In genomic region chr1:24109686-24110475, GRCh38 we compare ENCODE assay signal across 19 cellular contexts. TPM values are rescaled to one million over a fixed set of nuclear protein-coding genes. Genes with fewer than 3 reads are reported as not detected.
"Had no signal": no experiment of that assay in that cellular context is flagged by ENCODE, and none has a peak within 500 bp of the region (broad histone marks: within the 10 kb centered on the region; RNA-seq: fewer than 3 reads in every experiment).

No MANE protein-coding gene starts in this region.

- H3K27ac Mint-ChIP-seq: activated naive CD4-positive, alpha-beta T cell treated with anti-CD3 and anti-CD28 coated beads, Interleukin-2, amount 10 ng/mL, durations not matched to agents 7 days and 5 days; activated T-helper 17 cell treated with anti-CD3 and anti-CD28 coated beads, Interleukin-2, amount 50 U/mL, for 72 hours; natural killer cell; T-helper 1 cell treated with Interleukin-12 subunit alpha and Interleukin-12 subunit beta and Interleukin-4 antibody, amounts not matched to agents 30 μg/mL and 1 μg/mL, for 36 hours had no signal

- H3K9me3 ChIP-seq: adrenal gland, mucosa of descending colon, stomach had no signal

- H3K36me3 Mint-ChIP-seq: activated naive CD4-positive, alpha-beta T cell treated with anti-CD3 and anti-CD28 coated beads, Interleukin-2, amount 10 ng/mL, durations not matched to agents 7 days and 5 days; natural killer cell had no signal

- H3K9me3 Mint-ChIP-seq: activated naive CD4-positive, alpha-beta T cell treated with anti-CD3 and anti-CD28 coated beads, Interleukin-2, amount 10 ng/mL, durations not matched to agents 7 days and 5 days; activated T-helper 17 cell treated with anti-CD3 and anti-CD28 coated beads, Interleukin-2, amount 50 U/mL, for 72 hours; natural killer cell; T-helper 1 cell treated with Interleukin-12 subunit alpha and Interleukin-12 subunit beta and Interleukin-4 antibody, amounts not matched to agents 30 μg/mL and 1 μg/mL, for 36 hours had no signal

- H3K4me3 Mint-ChIP-seq: activated naive CD4-positive, alpha-beta T cell treated with anti-CD3 and anti-CD28 coated beads, Interleukin-2, amount 10 ng/mL, durations not matched to agents 7 days and 5 days; activated T-helper 17 cell treated with anti-CD3 and anti-CD28 coated beads, Interleukin-2, amount 50 U/mL, for 72 hours; natural killer cell; T-helper 1 cell treated with Interleukin-12 subunit alpha and Interleukin-12 subunit beta and Interleukin-4 antibody, amounts not matched to agents 30 μg/mL and 1 μg/mL, for 36 hours had no signal

- H3K4me3 ChIP-seq: adrenal gland, lung, mucosa of descending colon, stomach had no signal

- ATAC-seq: natural killer cell had no signal

- FAIRE-seq: endometrium, urothelium cell line had no signal

- H3K36me3 ChIP-seq: adrenal gland, brain microvascular endothelial cell, stomach had no signal

- DNase-seq: activated CD4-positive, alpha-beta T cell treated with anti-CD3 and anti-CD28 coated beads for 48 hours; activated naive CD4-positive, alpha-beta T cell treated with anti-CD3 and anti-CD28 coated beads, Interleukin-2, amount 10 ng/mL, durations not matched to agents 7 days and 5 days; activated T-cell treated with anti-CD3 and anti-CD28 coated beads for 4 hours; adrenal gland; brain microvascular endothelial cell; cerebellar nuclear complex; kidney glomerular epithelial cell; natural killer cell; occipital lobe; stomach had no signal

- H3K27me3 ChIP-seq: adrenal gland, brain microvascular endothelial cell, foreskin keratinocyte had no signal

RNA-seq across cellular contexts. Expression of gene MYOM3, which starts 2.1 kb away (rescaled TPM):
- total RNA-seq: activated CD8-positive, alpha-beta memory T cell treated with anti-CD3 and anti-CD28 coated beads for 36 hours; activated T-helper 17 cell treated with anti-CD3 and anti-CD28 coated beads, Interleukin-2, amount 50 U/mL, for 72 hours had no signal

RNA-seq across cellular contexts. Expression of gene IL22RA1, which starts 33.1 kb away (rescaled TPM):
- total RNA-seq: activated CD8-positive, alpha-beta memory T cell treated with anti-CD3 and anti-CD28 coated beads for 36 hours; activated T-helper 17 cell treated with anti-CD3 and anti-CD28 coated beads, Interleukin-2, amount 50 U/mL, for 72 hours; dermis microvascular lymphatic vessel endothelial cell; natural killer cell; occipital lobe had no signal
